13 cellular contexts compared by ENCODE assay signal in the genomic region with DNA sequence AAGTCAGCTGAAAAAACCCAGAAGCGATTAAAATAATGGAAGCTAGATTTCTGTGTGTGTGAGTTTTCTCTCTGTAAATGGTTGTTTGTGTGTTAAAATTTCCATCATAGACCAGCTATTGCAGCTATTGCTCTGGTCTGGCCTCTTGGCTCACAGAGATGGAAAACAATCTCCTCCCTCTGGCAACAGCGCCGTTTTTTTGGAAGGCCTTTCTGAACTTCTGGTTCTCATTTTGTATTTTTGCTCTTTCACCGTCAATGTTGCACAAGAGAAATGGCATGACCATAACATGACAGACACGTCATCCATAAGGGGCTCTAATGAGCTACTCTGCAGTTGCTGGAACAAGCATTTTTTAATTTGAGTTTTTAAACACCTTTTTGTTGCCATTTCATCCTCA.
A peak's percentile ranks its signal among the peaks of the same experiment; 100 is the strongest.
DNase-seq lines count a peak whose midpoint lies in the region; ATAC-seq and TF ChIP-seq lines count a peak whose summit lies in the region.
"Had no signal": no experiment of that assay in that cellular context is flagged by ENCODE, and none has a peak within 500 bp of the region (broad histone marks: within the 10 kb centered on the region; RNA-seq: fewer than 3 reads in every experiment).

No MANE protein-coding gene starts in this region.

- no peak for TF ChIP-seq CTCF in AG09309 (IDR thresholded peaks at IDR 0.05; ENCODE audit: control insufficient read depth, insufficient read depth, low read depth, low read length, missing control alignments)
- no peak for TF ChIP-seq CTCF in Panc1 (IDR thresholded peaks at IDR 0.05)
- no peak for TF ChIP-seq CTCF in gastroesophageal sphincter (IDR thresholded peaks at IDR 0.05)
- TF ChIP-seq CTCF in gastrocnemius medialis (IDR thresholded peaks at IDR 0.05 in 4 of 5, conservative IDR thresholded peaks at IDR 0.05 in 1 of 5) = no peak

- CTCF ChIA-PET in Panc1 (lab: Charles Lee) = no interaction called here

- H3K27me3 ChIP-seq in Panc1 (ENCODE audit: control insufficient read depth, insufficient read depth, low read length) (no peaks in the 10 kb centered on the region), gastroesophageal sphincter (no peaks in the 10 kb centered on the region), gastrocnemius medialis (no peaks in the 10 kb centered on the region)
- H3K27me3 ChIP-seq: SJSA1, spleen had no signal

- in situ Hi-C loops in Panc1 (cut with HindIII; ENCODE audit: low pct_unique_long_range_greater_than_20kb, low sequenced_read_pairs) (no loop called here), gastrocnemius medialis (cut with MboI; ENCODE audit: low sequenced_read_pairs in 4 of 4) (no loop called here)

- 68 to 77% methylated on average over 4 to 5 of the region's 5 CpGs for WGBS in gastroesophageal sphincter (ENCODE audit: low coverage in 1 of 2), 2 donors

- TF ChIP-seq POLR2A in gastroesophageal sphincter (IDR thresholded peaks at IDR 0.05) (no peak), gastrocnemius medialis (IDR thresholded peaks at IDR 0.05) (no peak)

- no TSS peak for BruUV-seq in Panc1 (replicated peaks; lab: Mats Ljungman, UMichigan)

- no peaks in the 10 kb centered on the region for H3K36me3 ChIP-seq in Panc1 (ENCODE audit: control insufficient read depth, insufficient read depth, low read length)
- no peaks in the 10 kb centered on the region for H3K36me3 ChIP-seq in gastroesophageal sphincter
- H3K36me3 ChIP-seq in gastrocnemius medialis = no peaks in the 10 kb centered on the region
- H3K36me3 ChIP-seq: SJSA1, spleen had no signal

- TF ChIP-seq EP300 in gastroesophageal sphincter (IDR thresholded peaks at IDR 0.05) = no peak

- H3K27ac ChIP-seq in Panc1 (ENCODE audit: low read length) (peak overlapping the region; percentile 67; the same call in 1 of the 2 replicates), gastroesophageal sphincter (peak overlapping the region in 3 of 4 donors; percentile 52 to 66 (median 56)), gastrocnemius medialis (peak overlapping the region; percentile 10 to 60 (median 47))
- H3K27ac ChIP-seq: SJSA1, spleen had no signal

- ATAC-seq in Panc1 (no peak), gastroesophageal sphincter (peak; percentile 91), gastrocnemius medialis (peak; percentile 78 to 92), GM18868 (IDR thresholded peaks at IDR 0.05; ENCODE audit: unreplicated experiment) (no peak)

- no peaks in the 10 kb centered on the region for H3K4me1 ChIP-seq in Panc1 (ENCODE audit: control insufficient read depth, insufficient read depth, low read length)
- no peaks in the 10 kb centered on the region for H3K4me1 ChIP-seq in gastroesophageal sphincter
- no peaks in the 10 kb centered on the region for H3K4me1 ChIP-seq in gastrocnemius medialis

- H3K9me3 ChIP-seq in Panc1 (ENCODE audit: control insufficient read depth, insufficient read depth, low read depth, low read length) (peaks cover 8% of the 10 kb centered on the region; the same call in 1 of the 2 replicates), gastroesophageal sphincter (no peaks in the 10 kb centered on the region), gastrocnemius medialis (no peaks in the 10 kb centered on the region)
- H3K9me3 ChIP-seq: SJSA1, spleen had no signal

- DNase-seq in AG09309 (ENCODE audit: low read depth) = peak; percentile 71
- no peak for DNase-seq in Panc1 (ENCODE audit: low read depth, low spot score)
- DNase-seq in gastrocnemius medialis = peak; percentile 38 to 68
- no peak for DNase-seq in NCI-H128 (lab: John Stamatoyannopoulos, UW; ENCODE audit: unreplicated experiment)
- no peak for DNase-seq in activated CD8-positive, alpha-beta memory T cell treated with anti-CD3 and anti-CD28 coated beads, Interleukin-2, amount 50 U/mL, for 48 hours
- no peak for DNase-seq in GOT3 (lab: John Stamatoyannopoulos, UW)
- DNase-seq: activated naive CD4-positive, alpha-beta T cell treated with anti-CD3 and anti-CD28 coated beads, Interleukin-2, amount 10 ng/mL, durations not matched to agents 7 days and 5 days; DMS53; NCI-H187 treated with DMSO at 0.1 percent for 48 hours; spleen had no signal

- intact Hi-C loops in Panc1 (cut with micrococcal nuclease; ENCODE audit: unreplicated experiment) = no loop called here
- intact Hi-C loops in gastrocnemius medialis (cut with DNase I; ENCODE audit: low total_unique reads) = loop anchor here (5.0 kb wide), 1 partner anchor 36 kb away; no protein-coding TSS in a partner anchor

- POLR2A ChIA-PET in Panc1 (lab: Charles Lee) = no interaction called here

- H3K4me3 ChIP-seq in AG09309 (ENCODE audit: control insufficient read depth, low read depth, low read length) (no peak overlapping the region), Panc1 (ENCODE audit: low read depth in 2 of 2, low read length in 2 of 2) (no peak overlapping the region), gastroesophageal sphincter (no peak overlapping the region), gastrocnemius medialis (no peak overlapping the region)
- H3K4me3 ChIP-seq: SJSA1, spleen had no signal

Comparison
In these comparisons a context has a peak if more than half of its experiments do, and no peak if none do; other contexts are left out.
1. DNase-seq: peak in AG09309 (single experiment) and gastrocnemius medialis (2 of 2); none in Panc1 (single experiment), NCI-H128 (single experiment), activated CD8-positive, alpha-beta memory T cell treated with anti-CD3 and anti-CD28 coated beads, Interleukin-2, amount 50 U/mL, for 48 hours (single experiment) and GOT3 (single experiment).
2. ATAC-seq: peak in gastroesophageal sphincter (single experiment) and gastrocnemius medialis (2 of 2); none in Panc1 (single experiment) and GM18868 (single experiment).
3. Peak in every context shown above with its lines, with median percentiles within 50 percentile points of each other: H3K27ac ChIP-seq.